ENCODE assay signal across 26 cellular contexts in the genomic region with DNA sequence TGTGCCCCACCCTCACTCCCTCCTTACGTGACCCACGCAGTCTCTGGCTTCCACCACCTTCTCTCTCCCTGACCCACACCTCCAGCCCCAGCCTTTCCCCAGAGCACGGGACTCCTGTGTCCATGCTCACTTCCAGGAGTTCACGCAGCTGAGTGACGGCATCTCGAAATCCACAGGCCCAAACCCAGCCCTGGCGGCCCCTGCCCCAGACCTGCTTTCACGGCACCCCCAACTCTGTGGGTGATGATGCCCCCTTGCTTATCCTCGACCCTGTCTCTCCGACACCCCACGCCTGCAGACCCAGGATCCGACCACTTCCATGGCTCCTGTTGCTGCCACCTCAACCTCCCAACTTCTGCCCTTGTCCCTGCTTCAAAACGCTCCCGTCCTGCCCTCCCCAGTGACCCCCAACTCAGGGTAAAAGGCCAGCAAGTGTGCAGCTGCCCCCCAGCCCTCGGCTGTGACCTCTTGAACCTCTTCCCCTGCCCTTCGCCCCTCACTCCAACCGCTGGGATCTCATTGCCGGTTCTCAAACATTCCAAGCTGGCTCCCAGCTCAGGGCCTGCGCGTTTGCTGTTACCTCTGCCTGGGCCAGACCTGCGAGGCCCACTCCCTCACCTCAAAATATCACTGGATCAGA. TPM values are rescaled to one million over a fixed set of nuclear protein-coding genes. Genes with fewer than 3 reads are reported as not detected.
DNase-seq lines count a peak whose midpoint lies in the region; ATAC-seq, FAIRE-seq and TF ChIP-seq lines count a peak whose summit lies in the region.
"Had no signal": no experiment of that assay in that cellular context is flagged by ENCODE, and none has a peak within 500 bp of the region (broad histone marks: within the 10 kb centered on the region; RNA-seq: fewer than 3 reads in every experiment).

No MANE protein-coding gene starts in this region.

- H3K27ac ChIP-seq in H1 (ENCODE audit: low read depth, low read length) (no peak overlapping the region), testis (peak overlapping the region; percentile 50 to 52)
- H3K27ac ChIP-seq: GM23248, suprapubic skin had no signal

- peak overlapping the region; percentile 38 for H3K14ac ChIP-seq in H1 (ENCODE audit: insufficient read length)

- H3K36me3 ChIP-seq in H1 (ENCODE audit: control insufficient read depth in 2 of 4, insufficient read depth in 4 of 4, low read length in 3 of 4) (no peaks in the 10 kb centered on the region), testis (ENCODE audit: low read depth, missing control alignments) (no peaks in the 10 kb centered on the region)
- H3K36me3 ChIP-seq: gastrocnemius medialis, suprapubic skin had no signal

- CTCF ChIA-PET in H1 (lab: Charles Lee; ENCODE audit: partially characterized antibody): interaction anchor here (17.9 to 51.2 kb wide), 3 partner anchors 15 to 133 kb away, joined by 329 to 1640 read pairs (median 1519); partner anchors contain the start of genes LAPTM5, MATN1 and SDC3

- peak overlapping the region; percentile 99 for H3K27ac Mint-ChIP-seq in neural crest cell (ENCODE audit: unreplicated experiment)
- H3K27ac Mint-ChIP-seq: activated CD8-positive, alpha-beta T cell treated with anti-CD3 and anti-CD28 coated beads for 36 hours; activated naive CD4-positive, alpha-beta T cell treated with anti-CD3 and anti-CD28 coated beads, Interleukin-2, amount 10 ng/mL, durations not matched to agents 7 days and 5 days had no signal

- H3K4me1 Mint-ChIP-seq in neural crest cell: peaks cover 70% of the 10 kb centered on the region

- H2AFZ ChIP-seq in H1 (ENCODE audit: low read length): no peak overlapping the region; the same call in 1 of the 2 replicates
- H2AFZ ChIP-seq: GM23248 had no signal

- no peak for ATAC-seq in Right ventricle myocardium superior (ENCODE audit: poor library complexity)
- no peak for ATAC-seq in Right ventricle myocardium inferior
- ATAC-seq in esophagus mucosa: no peak
- ATAC-seq in GM18520 (IDR thresholded peaks at IDR 0.05; ENCODE audit: unreplicated experiment): no peak
- ATAC-seq: activated CD8-positive, alpha-beta T cell treated with anti-CD3 and anti-CD28 coated beads for 36 hours; PC-3 had no signal

- no peaks in the 10 kb centered on the region for H3K9me3 ChIP-seq in H1 (ENCODE audit: insufficient read depth in 2 of 2, low read depth in 1 of 2, low read length in 1 of 2)
- no peaks in the 10 kb centered on the region for H3K9me3 ChIP-seq in testis
- H3K9me3 ChIP-seq: gastrocnemius medialis, suprapubic skin had no signal

- TF ChIP-seq POLR2A in H1 (IDR thresholded peaks at IDR 0.05; ENCODE audit: control extremely low read depth in 1 of 2, low read depth in 2 of 2, low read length in 2 of 2) (no peak), testis (IDR thresholded peaks at IDR 0.05) (no peak)

- no peak for TF ChIP-seq CTCF in H1 (IDR thresholded peaks at IDR 0.05; ENCODE audit: control extremely low read depth in 1 of 3, insufficient read depth in 1 of 3, low read depth in 1 of 3, low read length in 3 of 3)
- no peak for TF ChIP-seq CTCF in neural crest cell (conservative IDR thresholded peaks at IDR 0.05)
- TF ChIP-seq CTCF in testis (IDR thresholded peaks at IDR 0.05): no peak

- no peak overlapping the region for H3K4me2 ChIP-seq in H1 (ENCODE audit: insufficient read depth in 1 of 2, low read depth in 2 of 2, low read length in 2 of 2)

- H2BK20ac ChIP-seq in H1 (ENCODE audit: low read length): no peak overlapping the region

- no peaks in the 10 kb centered on the region for H3K27me3 Mint-ChIP-seq in neural crest cell (ENCODE audit: low read depth)

- no peak overlapping the region for H4K8ac ChIP-seq in H1 (ENCODE audit: extremely low read depth, insufficient read depth, low read length)

- 0 out of 2 replicates have a peak overlapping the region, but pooled peaks have one; percentile 72 for H2BK15ac ChIP-seq in H1 (ENCODE audit: low read length)

- no peaks in the 10 kb centered on the region for H3K79me1 ChIP-seq in H1 (ENCODE audit: low read depth, low read length)

- no peak overlapping the region for H2BK120ac ChIP-seq in H1 (replicated peaks; ENCODE audit: low read depth, low read length)

- no peak for FAIRE-seq in H1 (lab: Jason Lieb, UNC)
- FAIRE-seq: HTR-8/SVneo had no signal

- 91% methylated on average over 21 of the region's 21 CpGs; no CpG with 5 or more reads in 1 of the 2 experiments for WGBS in H1 (ENCODE audit: extremely low coverage in 1 of 2, insufficient coverage in 1 of 2, insufficient read length in 1 of 2, insufficient replicate concordance in 2 of 2, low coverage in 1 of 2, low lambda C conversion rate in 2 of 2, missing lambda C conversion rate in 1 of 2), 2 experiments
- WGBS in testis, 2 donors: 74 to 83% methylated on average over 21 of the region's 21 CpGs

- 0 out of 2 replicates have a peak overlapping the region, but pooled peaks have one; percentile 27 for H2BK12ac ChIP-seq in H1 (ENCODE audit: low read depth, low read length)

- H3K4ac ChIP-seq in H1 (replicated peaks; ENCODE audit: insufficient read length, low read depth, low read length): no peak overlapping the region

- H3K23ac ChIP-seq in H1 (ENCODE audit: insufficient read length): no peak overlapping the region

- no peak overlapping the region for H4K91ac ChIP-seq in H1 (replicated peaks; ENCODE audit: insufficient read length, low read length)

- no peaks in the 10 kb centered on the region for H4K20me1 ChIP-seq in H1 (replicated peaks in 1 of 2; ENCODE audit: control insufficient read depth in 1 of 2, insufficient read depth in 2 of 2, low read length in 2 of 2)

- DNase-seq in Right ventricle myocardium superior: peak; percentile 24
- no peak for DNase-seq in Right ventricle myocardium inferior (ENCODE audit: missing footprints)
- no peak for DNase-seq in H1 (ENCODE audit: low read depth in 1 of 2, low spot score in 2 of 2)
- DNase-seq in neural crest cell (ENCODE audit: low read depth, low spot score): no peak
- no peak for DNase-seq in testis
- no peak for DNase-seq in activated CD8-positive, alpha-beta memory T cell treated with anti-CD3 and anti-CD28 coated beads, Interleukin-2, amount 50 U/mL, for 4 hours
- DNase-seq: activated CD8-positive, alpha-beta T cell treated with anti-CD3 and anti-CD28 coated beads for 36 hours; activated naive CD4-positive, alpha-beta T cell treated with anti-CD3 and anti-CD28 coated beads, Interleukin-2, amount 10 ng/mL, durations not matched to agents 7 days and 5 days; CD4-positive, CD25-positive, alpha-beta regulatory T cell; DMS79 treated with DMSO at 0.1 percent for 48 hours; GDM1; GM23248; KBM-7; NCI-H1105 treated with DMSO at 0.1 percent for 48 hours; NCI-H1930; NCI-H524 treated with DMSO at 0.1 percent for 48 hours; PC-3; SHP77; stimulated activated naive CD4-positive, alpha-beta T cell had no signal

- no peak overlapping the region for H3K4me3 ChIP-seq in H1 (ENCODE audit: extremely low read depth in 1 of 4, insufficient read depth in 2 of 4, low read depth in 3 of 4, low read length in 4 of 4)
- no peak overlapping the region for H3K4me3 ChIP-seq in testis
- H3K4me3 ChIP-seq: gastrocnemius medialis, GM23248, suprapubic skin had no signal

- H3K27me3 ChIP-seq in H1 (replicated peaks in 1 of 4; ENCODE audit: control insufficient read depth in 3 of 4, extremely low read depth in 1 of 4, insufficient read depth in 3 of 4, low read length in 3 of 4) (no peaks in the 10 kb centered on the region; a peak in 1 of 7 replicates), testis (no peaks in the 10 kb centered on the region)
- H3K27me3 ChIP-seq: gastrocnemius medialis had no signal

- peak overlapping the region; percentile 60 for H3K4me3 Mint-ChIP-seq in neural crest cell
- H3K4me3 Mint-ChIP-seq: activated CD8-positive, alpha-beta T cell treated with anti-CD3 and anti-CD28 coated beads for 36 hours; activated naive CD4-positive, alpha-beta T cell treated with anti-CD3 and anti-CD28 coated beads, Interleukin-2, amount 10 ng/mL, durations not matched to agents 7 days and 5 days; CD4-positive, CD25-positive, alpha-beta regulatory T cell had no signal

- no peak overlapping the region for H4K5ac ChIP-seq in H1 (ENCODE audit: insufficient read length, low read depth, low read length)

- intact Hi-C loops in Right ventricle myocardium superior (cut with DNase I): no loop called here
- intact Hi-C loops in Right ventricle myocardium inferior (cut with DNase I): no loop called here
- intact Hi-C loops in testis (cut with DNase I; ENCODE audit: low total_unique reads): no loop called here

- no peaks in the 10 kb centered on the region for H3K36me3 Mint-ChIP-seq in neural crest cell (ENCODE audit: low read depth)
- H3K36me3 Mint-ChIP-seq: activated naive CD4-positive, alpha-beta T cell treated with anti-CD3 and anti-CD28 coated beads, Interleukin-2, amount 10 ng/mL, durations not matched to agents 7 days and 5 days; CD4-positive, CD25-positive, alpha-beta regulatory T cell had no signal

- peak overlapping the region; percentile 19; the same call in 1 of the 2 replicates for H3K18ac ChIP-seq in H1 (ENCODE audit: extremely low read depth, low read length)

- no peak for TF ChIP-seq EP300 in H1 (IDR thresholded peaks at IDR 0.05; ENCODE audit: borderline replicate concordance in 1 of 2, low read depth in 2 of 2, low read length in 2 of 2)

- POLR2A ChIA-PET in H1 (lab: Charles Lee; ENCODE audit: partially characterized antibody): interaction anchor here (0.8 to 1.0 kb wide), 2 partner anchors 13 to 141 kb away, joined by 3 read pairs; no protein-coding TSS in a partner anchor

- H3K9ac ChIP-seq in H1 (replicated peaks in 1 of 4; ENCODE audit: extremely low read depth in 1 of 4, low read depth in 3 of 4, low read length in 3 of 4): no peak overlapping the region
- H3K9ac ChIP-seq: GM23248 had no signal

- H3K79me2 ChIP-seq in H1 (ENCODE audit: control insufficient read depth in 1 of 2, insufficient read depth in 2 of 2, low read length in 2 of 2): no peaks in the 10 kb centered on the region

- H2AK5ac ChIP-seq in H1 (ENCODE audit: low read depth, low read length): no peak overlapping the region

- no peak overlapping the region for H3K56ac ChIP-seq in H1 (replicated peaks; ENCODE audit: insufficient read length, low read depth, low read length)

- H2BK5ac ChIP-seq in H1 (ENCODE audit: low read depth, low read length): no peak overlapping the region

- TF ChIP-seq RAD21 in H1 (IDR thresholded peaks at IDR 0.05 in 1 of 2, conservative IDR thresholded peaks at IDR 0.05 in 1 of 2; ENCODE audit: low read depth in 2 of 2, low read length in 2 of 2): no peak

- no peaks in the 10 kb centered on the region; a peak in 1 of 7 replicates for H3K4me1 ChIP-seq in H1 (replicated peaks in 1 of 4; ENCODE audit: control insufficient read depth in 3 of 4, insufficient read depth in 4 of 4, low read length in 3 of 4)
- peaks cover 35% of the 10 kb centered on the region for H3K4me1 ChIP-seq in testis

- H3K23me2 ChIP-seq in H1 (ENCODE audit: low read depth, low read length): no peaks in the 10 kb centered on the region

- no peaks in the 10 kb centered on the region for H3K9me3 Mint-ChIP-seq in neural crest cell
- H3K9me3 Mint-ChIP-seq: activated CD8-positive, alpha-beta T cell treated with anti-CD3 and anti-CD28 coated beads for 36 hours; activated naive CD4-positive, alpha-beta T cell treated with anti-CD3 and anti-CD28 coated beads, Interleukin-2, amount 10 ng/mL, durations not matched to agents 7 days and 5 days had no signal

RNA-seq across cellular contexts. Expression of gene LAPTM5, which starts 30.4 kb away (rescaled TPM):
- total RNA-seq in Right ventricle myocardium superior (19.5 TPM), Right ventricle myocardium inferior (31.5 TPM), neural crest cell (1.0 and 1.5 TPM in 2 replicates), testis (10 to 100 TPM in 1 of 2 donors, 1 to 10 TPM in 1; 2.0 to 16.3 TPM), esophagus mucosa (9.1 TPM)
- total RNA-seq in H1 (2021; fragmentation: NEBNext Ultra II Directional; extraction: Animal tissue kit (Norgen Biotek cat#: 25700)): 0.37 and 0.52 TPM in 2 replicates
- polyA plus RNA-seq in H1 (2011; rRNA removed) (0.77 and 1.4 TPM in 2 replicates), testis (ENCODE audit: insufficient read depth, low read depth, low replicate concordance) (46.9 TPM)
- 0.83 TPM for polyA plus RNA-seq in H1 (2011; cell fraction: cytosol; rRNA removed)
- 0.46 TPM for polyA plus RNA-seq in H1 (2011; cell fraction: nucleus; rRNA removed)
- 0.39 to 0.60 TPM (median 0.52 TPM) in 3 of 4 replicates, not detected in the other for polyA plus RNA-seq in H1 (2012, experiment 1 of 2)
- polyA plus RNA-seq in H1 (2012, experiment 2 of 2): 0.18 TPM
- polyA plus RNA-seq in H1 (2013, experiment 1 of 2): 0.57 TPM
- 0.99 TPM for polyA plus RNA-seq in H1 (2013, experiment 2 of 2)
- polyA minus RNA-seq in H1 (2011; rRNA and poly(A)+ RNA removed): 1.0 and 1.1 TPM in 2 replicates
- not detected for polyA minus RNA-seq in H1 (2011; cell fraction: cytosol; rRNA and poly(A)+ RNA removed)
- polyA minus RNA-seq in H1 (2011; cell fraction: nucleus; rRNA and poly(A)+ RNA removed): 0.30 TPM
- total RNA-seq: A172, chondrocyte, GM23248, PC-3 had no signal
